8 cellular contexts compared by ENCODE assay signal in the genomic region with DNA sequence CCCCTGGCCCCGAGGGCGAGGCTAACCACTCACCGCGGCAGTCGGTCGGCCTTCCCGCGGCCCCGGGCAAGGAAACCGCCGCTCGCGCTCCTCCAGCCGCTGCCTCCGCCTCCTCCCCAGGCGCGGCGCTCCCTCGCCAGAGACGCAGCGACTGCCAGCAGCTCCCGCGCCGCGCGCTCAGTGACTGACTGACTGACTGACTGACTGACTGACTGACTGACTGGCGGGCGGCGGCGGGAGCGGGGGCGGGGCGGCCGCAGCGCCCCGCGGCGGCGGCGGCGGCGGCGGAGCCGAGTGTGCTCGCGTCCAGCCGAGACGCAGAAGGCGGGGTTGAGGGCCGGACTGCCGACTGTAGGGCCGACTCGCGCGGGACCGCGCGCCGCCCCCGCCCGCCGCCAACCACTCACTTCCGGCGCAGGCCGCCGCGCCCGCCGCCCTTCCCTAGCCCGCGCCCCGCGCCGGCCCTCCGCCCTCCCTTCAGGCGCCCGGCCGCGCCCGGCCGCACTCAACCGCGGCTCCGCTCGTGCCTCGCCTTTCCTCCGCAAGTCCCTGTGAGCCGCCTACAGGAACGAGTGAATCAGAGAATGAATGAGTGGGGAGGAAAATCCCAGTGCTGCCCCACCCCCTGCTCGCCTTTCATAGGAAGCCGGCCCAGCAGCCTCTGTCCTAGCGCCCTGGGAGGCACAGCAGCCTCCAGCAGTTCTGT. TPM values are rescaled to one million over a fixed set of nuclear protein-coding genes. Genes with fewer than 3 reads are reported as not detected.
DNase-seq lines count a peak whose midpoint lies in the region; ATAC-seq, FAIRE-seq and TF ChIP-seq lines count a peak whose summit lies in the region.

A gene with protein sequence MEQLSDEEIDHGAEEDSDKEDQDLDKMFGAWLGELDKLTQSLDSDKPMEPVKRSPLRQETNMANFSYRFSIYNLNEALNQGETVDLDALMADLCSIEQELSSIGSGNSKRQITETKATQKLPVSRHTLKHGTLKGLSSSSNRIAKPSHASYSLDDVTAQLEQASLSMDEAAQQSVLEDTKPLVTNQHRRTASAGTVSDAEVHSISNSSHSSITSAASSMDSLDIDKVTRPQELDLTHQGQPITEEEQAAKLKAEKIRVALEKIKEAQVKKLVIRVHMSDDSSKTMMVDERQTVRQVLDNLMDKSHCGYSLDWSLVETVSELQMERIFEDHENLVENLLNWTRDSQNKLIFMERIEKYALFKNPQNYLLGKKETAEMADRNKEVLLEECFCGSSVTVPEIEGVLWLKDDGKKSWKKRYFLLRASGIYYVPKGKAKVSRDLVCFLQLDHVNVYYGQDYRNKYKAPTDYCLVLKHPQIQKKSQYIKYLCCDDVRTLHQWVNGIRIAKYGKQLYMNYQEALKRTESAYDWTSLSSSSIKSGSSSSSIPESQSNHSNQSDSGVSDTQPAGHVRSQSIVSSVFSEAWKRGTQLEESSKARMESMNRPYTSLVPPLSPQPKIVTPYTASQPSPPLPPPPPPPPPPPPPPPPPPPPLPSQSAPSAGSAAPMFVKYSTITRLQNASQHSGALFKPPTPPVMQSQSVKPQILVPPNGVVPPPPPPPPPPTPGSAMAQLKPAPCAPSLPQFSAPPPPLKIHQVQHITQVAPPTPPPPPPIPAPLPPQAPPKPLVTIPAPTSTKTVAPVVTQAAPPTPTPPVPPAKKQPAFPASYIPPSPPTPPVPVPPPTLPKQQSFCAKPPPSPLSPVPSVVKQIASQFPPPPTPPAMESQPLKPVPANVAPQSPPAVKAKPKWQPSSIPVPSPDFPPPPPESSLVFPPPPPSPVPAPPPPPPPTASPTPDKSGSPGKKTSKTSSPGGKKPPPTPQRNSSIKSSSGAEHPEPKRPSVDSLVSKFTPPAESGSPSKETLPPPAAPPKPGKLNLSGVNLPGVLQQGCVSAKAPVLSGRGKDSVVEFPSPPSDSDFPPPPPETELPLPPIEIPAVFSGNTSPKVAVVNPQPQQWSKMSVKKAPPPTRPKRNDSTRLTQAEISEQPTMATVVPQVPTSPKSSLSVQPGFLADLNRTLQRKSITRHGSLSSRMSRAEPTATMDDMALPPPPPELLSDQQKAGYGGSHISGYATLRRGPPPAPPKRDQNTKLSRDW (minus strand): TSS at position 224 of the 706 bp plus-strand sequence. CDS start 39,948 bp downstream, outside the sequence.

- DNase-seq in A549 (ENCODE audit: low read depth in 1 of 2, low spot score in 1 of 2) (peak; percentile 77 to 88), HK-2 (ENCODE audit: unreplicated experiment) (peak; percentile 90), NOMO-1 treated with DMSO at 0.1 percent for 48 hours (lab: John Stamatoyannopoulos, UW; ENCODE audit: unreplicated experiment) (peak; percentile 38), activated T-cell treated with anti-CD3 and anti-CD28 coated beads for 1 hour (ENCODE audit: low read depth) (peak; percentile 43), endothelial cell (ENCODE audit: low spot score) (peak; percentile 84), mesenteric fat pad (ENCODE audit: low spot score) (peak; percentile 95)
- DNase-seq in stimulated activated CD8-positive, alpha-beta memory T cell treated with anti-CD3 and anti-CD28 coated beads, Interleukin-12 subunit alpha, Interleukin-12 subunit beta, amount 100 ng/mL, for 24 hours (ENCODE audit: extremely low read depth), result peak; percentile 26

- POLR2A ChIA-PET in A549 (lab: Yijun Ruan, JAX), result interaction anchor here (0.5 to 1.9 kb wide), 5 partner anchors 9 to 355 kb away, joined by 3 to 12 read pairs (median 3); no protein-coding TSS in a partner anchor

- H3K4me1 Mint-ChIP-seq in endothelial cell (ENCODE audit: unreplicated experiment), result peaks cover 14% of the 10 kb centered on the region

- TF ChIP-seq EP300 in A549 (IDR thresholded peaks at IDR 0.05), result no peak

- peak within 1 kb of the TSS; percentile 99 for H3K4me3 Mint-ChIP-seq in endothelial cell (ENCODE audit: unreplicated experiment)

- no peaks in the 10 kb centered on the region for H3K36me3 Mint-ChIP-seq in endothelial cell (ENCODE audit: low read depth, unreplicated experiment)

- TF ChIP-seq CTCF in A549 (IDR thresholded peaks at IDR 0.05), result peak; percentile 27; the same call in 2 of the 3 replicates
- TF ChIP-seq CTCF in endothelial cell (IDR thresholded peaks at IDR 0.05; ENCODE audit: unreplicated experiment), result no peak

- peaks cover 6% of the 10 kb centered on the region for H3K27me3 Mint-ChIP-seq in endothelial cell (ENCODE audit: unreplicated experiment)

- H3K27ac ChIP-seq in A549, result peak within 1 kb of the TSS; percentile 86 to 93

- 0 out of 3 replicates have a peak, but pooled peaks cover 2% of the 10 kb centered on the region for H3K9me3 ChIP-seq in A549

- peaks cover 17% of the 10 kb centered on the region for H3K4me1 ChIP-seq in A549

- peak in 1 of 2 experiments; percentile 13; a peak in 1 of 5 replicates for TF ChIP-seq RAD21 in A549 (conservative IDR thresholded peaks at IDR 0.05 in 1 of 2, IDR thresholded peaks at IDR 0.05 in 1 of 2)

- H3K4me2 ChIP-seq in A549, result peak within 1 kb of the TSS; percentile 87

- peak within 1 kb of the TSS; percentile 72 for H3K4me3 ChIP-seq in A549

- TF ChIP-seq POLR2A in A549 (IDR thresholded peaks at IDR 0.05; ENCODE audit: low read length), result peak; percentile 59

- WGBS in A549 (ENCODE audit: missing lambda C conversion rate), result under 1% methylated on average over 29 of the region's 92 CpGs

- peak within 1 kb of the TSS; percentile 90 for H3K27ac Mint-ChIP-seq in endothelial cell (ENCODE audit: unreplicated experiment)

- H3K9me3 Mint-ChIP-seq in endothelial cell (ENCODE audit: unreplicated experiment), result no peaks in the 10 kb centered on the region

- FAIRE-seq in A549 (lab: Jason Lieb, UNC), result no peak

- CTCF ChIA-PET in A549 (lab: Yijun Ruan, JAX), result interaction anchor here (0.6 to 1.3 kb wide), 4 partner anchors 8 to 801 kb away, joined by 3 to 6 read pairs (median 4); no protein-coding TSS in a partner anchor

- ATAC-seq in A549 (peak; percentile 91 to 93), GM18909 (IDR thresholded peaks at IDR 0.05; ENCODE audit: poor library complexity, unreplicated experiment) (peak; percentile 69)

TF ChIP-seq in A549, 52 proteins besides CTCF, POLR2A, EP300 and RAD21:
- TF ChIP-seq HOXB5 (CRISPR knock-in tag; IDR thresholded peaks at IDR 0.05) (0 out of 2 replicates have a peak, but pooled peaks have one; percentile 10), PHF8 (IDR thresholded peaks at IDR 0.05; ENCODE audit: borderline replicate concordance, low read depth) (peak; percentile 63; the same call in 1 of the 2 replicates), FOXS1 (CRISPR knock-in tag; IDR thresholded peaks at IDR 0.05) (no peak), SMC3 (IDR thresholded peaks at IDR 0.05) (0 out of 3 replicates have a peak, but pooled peaks have one; percentile 26), MAX (IDR thresholded peaks at IDR 0.05) (peak; percentile 55), JUNB (IDR thresholded peaks at IDR 0.05) (no peak), HOXA7 (CRISPR knock-in tag; IDR thresholded peaks at IDR 0.05) (no peak), JUN (IDR thresholded peaks at IDR 0.05) (peak in 1 of 2 experiments; percentile 85; a peak in 3 of 5 replicates)

RNA-seq across cellular contexts. Expression of the gene that starts here (rescaled TPM):
- polyA plus RNA-seq in A549 (2011; rRNA removed) (7.3 and 11.6 TPM in 2 replicates), A549 (2017; fragmentation: RNase III; extraction: RNeasy Plus Mini Kit Qiagen cat#74134 plus additional on column Dnase treatment) (5.5 to 6.9 TPM (median 6.3 TPM) in 3 replicates)
- polyA plus RNA-seq in A549 (2012; cell fraction: cytosol; rRNA removed), result 2.4 and 2.6 TPM in 2 replicates
- 2.3 and 2.6 TPM in 2 replicates for polyA plus RNA-seq in A549 (2012; cell fraction: nucleus; rRNA removed)
- polyA minus RNA-seq in A549 (2011; rRNA and poly(A)+ RNA removed), result 17.1 and 17.2 TPM in 2 replicates
- total RNA-seq in endothelial cell (ENCODE audit: unreplicated experiment) (74.1 TPM), mesenteric fat pad (79.6 TPM)

Comparison
In these comparisons a context has a peak if more than half of its experiments do, and no peak if none do; other contexts are left out.
1. Peak in every context shown above with its lines: DNase-seq, ATAC-seq, H3K4me3 ChIP-seq and H3K27ac ChIP-seq.
2. DNase-seq: peak in every context shown above with its lines; median percentile 95 in mesenteric fat pad; 90 in HK-2; 84 in endothelial cell; 82 in A549; 43 in activated T-cell treated with anti-CD3 and anti-CD28 coated beads for 1 hour; 38 in NOMO-1 treated with DMSO at 0.1 percent for 48 hours; 26 in stimulated activated CD8-positive, alpha-beta memory T cell treated with anti-CD3 and anti-CD28 coated beads, Interleukin-12 subunit alpha, Interleukin-12 subunit beta, amount 100 ng/mL, for 24 hours.